26 cellular contexts compared by ENCODE assay signal in genomic region chr3:188624828-188625227, GRCh38.
DNase-seq lines count a peak whose midpoint lies in the region; ATAC-seq and TF ChIP-seq lines count a peak whose summit lies in the region.
"Had no signal": no experiment of that assay in that cellular context is flagged by ENCODE, and none has a peak within 500 bp of the region (broad histone marks: within the 10 kb centered on the region; RNA-seq: fewer than 3 reads in every experiment).

No MANE protein-coding gene starts in this region.

- H3K9ac ChIP-seq in colonic mucosa (ENCODE audit: low read depth in 2 of 2, low read length in 2 of 2): no peak overlapping the region
- H3K9ac ChIP-seq: BLaER1 treated with 17β-estradiol and CSF1 and Interleukin-3, amounts not matched to agents 10 nM and 100 nM; parathyroid adenoma had no signal

- no peaks in the 10 kb centered on the region for H3K27me3 Mint-ChIP-seq in activated CD4-positive, alpha-beta T cell treated with anti-CD3 and anti-CD28 coated beads, Interleukin-2, amount 10 ng/mL, durations not matched to agents 7 days and 5 days
- no peaks in the 10 kb centered on the region for H3K27me3 Mint-ChIP-seq in naive thymus-derived CD8-positive, alpha-beta T cell
- H3K27me3 Mint-ChIP-seq: activated B cell treated with CpG ODN at 0.5 μM for 24 hours; activated T-cell treated with anti-CD3 and anti-CD28 coated beads, Interleukin-2, amount 50 U/mL, for 24 hours; central memory CD8-positive, alpha-beta T cell; naive B cell had no signal

- no peak overlapping the region for H3K4me3 Mint-ChIP-seq in activated CD4-positive, alpha-beta T cell treated with anti-CD3 and anti-CD28 coated beads, Interleukin-2, amount 10 ng/mL, durations not matched to agents 7 days and 5 days
- H3K4me3 Mint-ChIP-seq in naive thymus-derived CD8-positive, alpha-beta T cell: no peak overlapping the region
- H3K4me3 Mint-ChIP-seq: activated B cell treated with CpG ODN at 0.5 μM for 24 hours; activated CD8-positive, alpha-beta T cell treated with anti-CD3 and anti-CD28 coated beads, Interleukin-2, amount 10 ng/mL, durations not matched to agents 7 days and 5 days; activated T-cell treated with anti-CD3 and anti-CD28 coated beads, Interleukin-2, amount 50 U/mL, for 24 hours; central memory CD8-positive, alpha-beta T cell; naive B cell had no signal

- in situ Hi-C loops in gastrocnemius medialis (cut with MboI; ENCODE audit: low sequenced_read_pairs in 4 of 4): no loop called here

- intact Hi-C loops in right cardiac atrium (cut with DNase I): no loop called here
- intact Hi-C loops in Right ventricle myocardium inferior (cut with DNase I): no loop called here
- intact Hi-C loops in gastrocnemius medialis (cut with DNase I; ENCODE audit: low total_unique reads): no loop called here
- intact Hi-C loops in colonic mucosa (cut with DNase I): no loop called here

- POLR2A ChIA-PET in activated CD4-positive, alpha-beta T cell treated with anti-CD3 and anti-CD28 coated beads, Interleukin-2, amount 10 ng/mL, durations not matched to agents 7 days and 5 days (lab: Charles Lee): no interaction called here
- POLR2A ChIA-PET in naive thymus-derived CD8-positive, alpha-beta T cell (lab: Charles Lee): no interaction called here

- H3K4me1 ChIP-seq in right cardiac atrium (ENCODE audit: control insufficient read depth, insufficient read depth, low read length): peaks cover 2% of the 10 kb centered on the region
- H3K4me1 ChIP-seq in gastrocnemius medialis: peaks cover 12 to 19% of the 10 kb centered on the region in 2 donors
- H3K4me1 ChIP-seq in colonic mucosa: no peaks in the 10 kb centered on the region
- H3K4me1 ChIP-seq: parathyroid adenoma, SJCRH30 had no signal

- H3K9me3 Mint-ChIP-seq in activated CD4-positive, alpha-beta T cell treated with anti-CD3 and anti-CD28 coated beads, Interleukin-2, amount 10 ng/mL, durations not matched to agents 7 days and 5 days: peaks cover 7% of the 10 kb centered on the region
- H3K9me3 Mint-ChIP-seq in naive thymus-derived CD8-positive, alpha-beta T cell: peaks cover 0 to 5% (median 0%) of the 10 kb centered on the region in 9 donors
- H3K9me3 Mint-ChIP-seq: activated B cell treated with CpG ODN at 0.5 μM for 24 hours; central memory CD8-positive, alpha-beta T cell had no signal

- CTCF ChIA-PET in activated CD4-positive, alpha-beta T cell treated with anti-CD3 and anti-CD28 coated beads, Interleukin-2, amount 10 ng/mL, durations not matched to agents 7 days and 5 days (lab: Charles Lee): no interaction called here

- H3K9me3 ChIP-seq in right cardiac atrium (ENCODE audit: control insufficient read depth, low read length) (no peaks in the 10 kb centered on the region), gastrocnemius medialis (no peaks in the 10 kb centered on the region), colonic mucosa (no peaks in the 10 kb centered on the region)
- H3K9me3 ChIP-seq: SJCRH30 had no signal

- peaks cover 14% of the 10 kb centered on the region for H3K36me3 Mint-ChIP-seq in activated CD4-positive, alpha-beta T cell treated with anti-CD3 and anti-CD28 coated beads, Interleukin-2, amount 10 ng/mL, durations not matched to agents 7 days and 5 days (ENCODE audit: low read depth)
- peaks cover 0 to 28% (median 2%) of the 10 kb centered on the region in 3 donors for H3K36me3 Mint-ChIP-seq in naive thymus-derived CD8-positive, alpha-beta T cell

- ATAC-seq in right cardiac atrium: no peak
- no peak for ATAC-seq in Right ventricle myocardium inferior
- no peak for ATAC-seq in gastrocnemius medialis
- no peak for ATAC-seq in naive thymus-derived CD8-positive, alpha-beta T cell
- ATAC-seq: activated CD8-positive, alpha-beta T cell treated with anti-CD3 and anti-CD28 coated beads, Interleukin-2, amount 10 ng/mL, durations not matched to agents 7 days and 5 days; stimulated activated naive CD8-positive, alpha-beta T cell treated with anti-CD3 and anti-CD28 coated beads, Interleukin-15, Interleukin-2, amounts not matched to agents 100 U/mL and 50 U/mL, for 24 hours had no signal

- no peak overlapping the region for H3K27ac Mint-ChIP-seq in activated CD4-positive, alpha-beta T cell treated with anti-CD3 and anti-CD28 coated beads, Interleukin-2, amount 10 ng/mL, durations not matched to agents 7 days and 5 days
- no peak overlapping the region for H3K27ac Mint-ChIP-seq in naive thymus-derived CD8-positive, alpha-beta T cell
- H3K27ac Mint-ChIP-seq: activated B cell treated with CpG ODN at 0.5 μM for 24 hours; activated CD8-positive, alpha-beta T cell treated with anti-CD3 and anti-CD28 coated beads, Interleukin-2, amount 10 ng/mL, durations not matched to agents 7 days and 5 days; activated T-cell treated with anti-CD3 and anti-CD28 coated beads, Interleukin-2, amount 50 U/mL, for 24 hours had no signal

- peaks cover 4% of the 10 kb centered on the region for H3K4me1 Mint-ChIP-seq in activated CD4-positive, alpha-beta T cell treated with anti-CD3 and anti-CD28 coated beads, Interleukin-2, amount 10 ng/mL, durations not matched to agents 7 days and 5 days
- peaks cover 0 to 2% (median under 1%) of the 10 kb centered on the region in 4 donors for H3K4me1 Mint-ChIP-seq in naive thymus-derived CD8-positive, alpha-beta T cell
- H3K4me1 Mint-ChIP-seq: activated B cell treated with CpG ODN at 0.5 μM for 24 hours had no signal

- DNase-seq in right cardiac atrium: no peak
- no peak for DNase-seq in Right ventricle myocardium inferior (ENCODE audit: missing footprints)
- peak; percentile 32 for DNase-seq in fibroblast of gingiva (ENCODE audit: low read depth)
- DNase-seq in gastrocnemius medialis: no peak
- DNase-seq in activated CD4-positive, alpha-beta T cell treated with anti-CD3 and anti-CD28 coated beads, Interleukin-2, amount 10 ng/mL, durations not matched to agents 7 days and 5 days: no peak
- no peak for DNase-seq in colonic mucosa
- DNase-seq in naive thymus-derived CD8-positive, alpha-beta T cell: no peak
- no peak for DNase-seq in RPMI8226
- DNase-seq: ACHN; activated B cell treated with CpG ODN at 0.5 μM for 24 hours; activated CD8-positive, alpha-beta T cell treated with anti-CD3 and anti-CD28 coated beads, Interleukin-2, amount 10 ng/mL, durations not matched to agents 7 days and 5 days; activated naive CD4-positive, alpha-beta T cell treated with Interleukin-2 at 50 U/mL for 16 hours; activated T-cell treated with anti-CD3 and anti-CD28 coated beads, Interleukin-2, amount 50 U/mL, for 24 hours; islet precursor cell; Karpas-422; naive B cell; NCI-H1930; NCI-H2227 treated with DMSO at 0.1 percent for 48 hours; NCI-H774; OCI-M1; SJCRH30; stimulated activated naive CD8-positive, alpha-beta T cell treated with anti-CD3 and anti-CD28 coated beads, Interleukin-15, Interleukin-2, amounts not matched to agents 100 U/mL and 50 U/mL, for 24 hours had no signal

- H3K27me3 ChIP-seq in right cardiac atrium (ENCODE audit: control insufficient read depth, insufficient read depth) (no peaks in the 10 kb centered on the region), gastrocnemius medialis (no peaks in the 10 kb centered on the region), colonic mucosa (no peaks in the 10 kb centered on the region)
- H3K27me3 ChIP-seq: BLaER1 treated with 17β-estradiol and CSF1 and Interleukin-3, amounts not matched to agents 10 nM and 100 nM; SJCRH30 had no signal

- no peak for TF ChIP-seq POLR2A in gastrocnemius medialis (IDR thresholded peaks at IDR 0.05)

- TF ChIP-seq CTCF in gastrocnemius medialis (IDR thresholded peaks at IDR 0.05 in 4 of 5, conservative IDR thresholded peaks at IDR 0.05 in 1 of 5): no peak
- TF ChIP-seq CTCF in colonic mucosa (IDR thresholded peaks at IDR 0.05): no peak

- H3K27ac ChIP-seq in right cardiac atrium (ENCODE audit: low read length) (peak overlapping the region; percentile 2), gastrocnemius medialis (peak overlapping the region; percentile 10 to 65 (median 39)), colonic mucosa (no peak overlapping the region)
- H3K27ac ChIP-seq: BLaER1 treated with 17β-estradiol and CSF1 and Interleukin-3, amounts not matched to agents 10 nM and 100 nM; parathyroid adenoma; SJCRH30 had no signal

- H3K36me3 ChIP-seq in gastrocnemius medialis: no peaks in the 10 kb centered on the region
- no peaks in the 10 kb centered on the region for H3K36me3 ChIP-seq in colonic mucosa
- H3K36me3 ChIP-seq: SJCRH30 had no signal

- H3K4me3 ChIP-seq in right cardiac atrium (ENCODE audit: low read length) (no peak overlapping the region), gastrocnemius medialis (no peak overlapping the region), colonic mucosa (no peak overlapping the region)
- H3K4me3 ChIP-seq: BLaER1 treated with 17β-estradiol and CSF1 and Interleukin-3, amounts not matched to agents 10 nM and 100 nM; SJCRH30; skin epidermis had no signal
